In genomic region chr1:15568387-15569073, GRCh38 we compare ENCODE assay signal across 20 cellular contexts. TPM values are rescaled to one million over a fixed set of nuclear protein-coding genes. Genes with fewer than 3 reads are reported as not detected.
DNase-seq lines count a peak whose midpoint lies in the region; ATAC-seq, FAIRE-seq and TF ChIP-seq lines count a peak whose summit lies in the region.
"Had no signal": no experiment of that assay in that cellular context is flagged by ENCODE, and none has a peak within 500 bp of the region (broad histone marks: within the 10 kb centered on the region; RNA-seq: fewer than 3 reads in every experiment).

No MANE protein-coding gene starts in this region.

- H4K20me1 ChIP-seq in K562 (replicated peaks; ENCODE audit: control insufficient read depth, insufficient read depth, low read length), result no peaks in the 10 kb centered on the region
- H4K20me1 ChIP-seq: BLaER1 treated with 17β-estradiol and CSF1 and Interleukin-3, amounts not matched to agents 10 nM and 100 nM had no signal

- H3K27me3 ChIP-seq in CD4-positive, CD25-positive, alpha-beta regulatory T cell (ENCODE audit: control insufficient read depth, insufficient read depth, low read length), result no peaks in the 10 kb centered on the region
- H3K27me3 ChIP-seq in CD4-positive, alpha-beta memory T cell (ENCODE audit: insufficient read depth, low read length), result no peaks in the 10 kb centered on the region
- no peaks in the 10 kb centered on the region for H3K27me3 ChIP-seq in K562 (ENCODE audit: control insufficient read depth in 2 of 2, insufficient read depth in 2 of 2, low read length in 2 of 2)
- no peaks in the 10 kb centered on the region for H3K27me3 ChIP-seq in foreskin keratinocyte
- H3K27me3 ChIP-seq: BLaER1 treated with 17β-estradiol and CSF1 and Interleukin-3, amounts not matched to agents 10 nM and 100 nM; SJSA1 had no signal

- H3K9me3 Mint-ChIP-seq in CD4-positive, CD25-positive, alpha-beta regulatory T cell, result no peaks in the 10 kb centered on the region
- no peaks in the 10 kb centered on the region for H3K9me3 Mint-ChIP-seq in CD4-positive, alpha-beta memory T cell
- no peaks in the 10 kb centered on the region for H3K9me3 Mint-ChIP-seq in naive thymus-derived CD8-positive, alpha-beta T cell

- TF ChIP-seq POLR2A in K562 (conservative IDR thresholded peaks at IDR 0.05), result no peak

- TF ChIP-seq EP300 in K562 (IDR thresholded peaks at IDR 0.05; ENCODE audit: low read length), result no peak

- H3K4me1 ChIP-seq in CD4-positive, CD25-positive, alpha-beta regulatory T cell (ENCODE audit: control insufficient read depth, insufficient read depth, low read length, poor library complexity, severe bottlenecking), result no peaks in the 10 kb centered on the region
- H3K4me1 ChIP-seq in CD4-positive, alpha-beta memory T cell (ENCODE audit: insufficient read depth, low read length), result no peaks in the 10 kb centered on the region
- H3K4me1 ChIP-seq in K562 (replicated peaks in 1 of 2; ENCODE audit: control insufficient read depth in 2 of 2, insufficient read depth in 2 of 2, low read length in 2 of 2) (peaks cover 0 to 6% of the 10 kb centered on the region in 2 experiments; a peak in 1 of 5 replicates), foreskin keratinocyte (peaks cover 4% of the 10 kb centered on the region)
- H3K4me1 ChIP-seq: SJSA1 had no signal

- H3K4me1 Mint-ChIP-seq in CD4-positive, CD25-positive, alpha-beta regulatory T cell, result peaks cover 0 to 10% (median 4%) of the 10 kb centered on the region in 4 donors
- peaks cover 0 to 2% (median 0%) of the 10 kb centered on the region in 4 donors for H3K4me1 Mint-ChIP-seq in CD4-positive, alpha-beta memory T cell
- peaks cover 0 to 24% (median 1%) of the 10 kb centered on the region in 4 donors for H3K4me1 Mint-ChIP-seq in naive thymus-derived CD8-positive, alpha-beta T cell

- 83% methylated on average over 18 of the region's 18 CpGs for WGBS in K562 (ENCODE audit: insufficient coverage, low coverage, missing lambda C conversion rate)

- no peak overlapping the region for H3K4me3 ChIP-seq in CD4-positive, CD25-positive, alpha-beta regulatory T cell (ENCODE audit: low read depth, low read length)
- H3K4me3 ChIP-seq in CD4-positive, alpha-beta memory T cell (ENCODE audit: low read length in 2 of 2), result no peak overlapping the region
- no peak overlapping the region for H3K4me3 ChIP-seq in K562
- H3K4me3 ChIP-seq: BLaER1 treated with 17β-estradiol and CSF1 and Interleukin-3, amounts not matched to agents 10 nM and 100 nM; SJSA1 had no signal

- peaks cover 40% of the 10 kb centered on the region for H3K36me3 Mint-ChIP-seq in CD4-positive, CD25-positive, alpha-beta regulatory T cell
- peaks cover 43 to 73% of the 10 kb centered on the region in 2 donors for H3K36me3 Mint-ChIP-seq in CD4-positive, alpha-beta memory T cell
- peaks cover 4 to 85% (median 27%) of the 10 kb centered on the region in 3 donors for H3K36me3 Mint-ChIP-seq in naive thymus-derived CD8-positive, alpha-beta T cell

- no peaks in the 10 kb centered on the region for H3K79me2 ChIP-seq in K562 (ENCODE audit: control insufficient read depth, insufficient read depth, low read length)

- FAIRE-seq in K562 (lab: Jason Lieb, UNC), result no peak
- FAIRE-seq: H1, RCC 7860 had no signal

- TF ChIP-seq RAD21 in K562 (CRISPR knock-in tag; conservative IDR thresholded peaks at IDR 0.05 in 1 of 2, IDR thresholded peaks at IDR 0.05 in 1 of 2), result no peak

- H3K27me3 Mint-ChIP-seq in CD4-positive, CD25-positive, alpha-beta regulatory T cell, result no peaks in the 10 kb centered on the region
- H3K27me3 Mint-ChIP-seq in CD4-positive, alpha-beta memory T cell, result no peaks in the 10 kb centered on the region
- H3K27me3 Mint-ChIP-seq in naive thymus-derived CD8-positive, alpha-beta T cell, result no peaks in the 10 kb centered on the region

- no peak overlapping the region for H2AFZ ChIP-seq in K562 (ENCODE audit: low read depth, low read length)

- H3K9me1 ChIP-seq in K562 (ENCODE audit: control insufficient read depth, insufficient read depth, low read length), result no peaks in the 10 kb centered on the region

- no peak overlapping the region for H3K4me3 Mint-ChIP-seq in CD4-positive, CD25-positive, alpha-beta regulatory T cell
- no peak overlapping the region for H3K4me3 Mint-ChIP-seq in CD4-positive, alpha-beta memory T cell
- H3K4me3 Mint-ChIP-seq in naive thymus-derived CD8-positive, alpha-beta T cell, result no peak overlapping the region

- no peak overlapping the region for H3K27ac ChIP-seq in CD4-positive, CD25-positive, alpha-beta regulatory T cell (ENCODE audit: insufficient read depth, low read length, poor library complexity, severe bottlenecking)
- H3K27ac ChIP-seq in CD4-positive, alpha-beta memory T cell (ENCODE audit: low read depth, low read length), result no peak overlapping the region
- H3K27ac ChIP-seq in K562 (ENCODE audit: extremely low read depth, low read depth, low read length) (no peak overlapping the region), foreskin keratinocyte (no peak overlapping the region)
- H3K27ac ChIP-seq: SJSA1 had no signal

- intact Hi-C loops in CD4-positive, alpha-beta memory T cell (cut with micrococcal nuclease), result no loop called here
- intact Hi-C loops in K562 (cut with micrococcal nuclease), result no loop called here

- no peak overlapping the region for H3K4me2 ChIP-seq in K562 (ENCODE audit: insufficient read depth, low read length)

- POLR2A ChIA-PET in CD4-positive, alpha-beta memory T cell (lab: Charles Lee; ENCODE audit: partially characterized antibody), result no interaction called here
- POLR2A ChIA-PET in K562 (lab: Yijun Ruan, JAX), result interaction anchor here (1.1 kb wide), 2 partner anchors 12 to 14 kb away, joined by 3 read pairs; no protein-coding TSS in a partner anchor
- POLR2A ChIA-PET in naive thymus-derived CD8-positive, alpha-beta T cell (lab: Charles Lee), result interaction anchor here (0.6 kb wide), 2 partner anchors 17 to 40 kb away, joined by 3 to 4 read pairs; no protein-coding TSS in a partner anchor

- TF ChIP-seq CTCF in K562 (IDR thresholded peaks at IDR 0.05 in 2 of 3, conservative IDR thresholded peaks at IDR 0.05 in 1 of 3; ENCODE audit: insufficient read depth in 2 of 3, low read depth in 1 of 3, low read length in 3 of 3) (no peak), foreskin keratinocyte (conservative IDR thresholded peaks at IDR 0.05) (no peak)

- DNase-seq in CD4-positive, CD25-positive, alpha-beta regulatory T cell, result no peak
- DNase-seq in CD4-positive, alpha-beta memory T cell, result no peak
- DNase-seq in K562 (ENCODE audit: extremely low read depth in 1 of 4, low spot score in 3 of 4) (no peak), foreskin keratinocyte (no peak), epidermal melanocyte (ENCODE audit: insufficient read length, low spot score) (no peak), dedifferentiated amniotic fluid mesenchymal stem cell (ENCODE audit: extremely low spot score) (no peak)
- no peak for DNase-seq in naive thymus-derived CD8-positive, alpha-beta T cell
- DNase-seq: DMS79 treated with DMSO at 0.1 percent for 48 hours, Kasumi-1, NCI-H187, NCI-H446 treated with DMSO at 0.1 percent for 48 hours, NCI-H526 treated with DMSO at 0.1 percent for 48 hours, OCI-M1 had no signal

- in situ Hi-C loops in K562 (cut with MboI), result no loop called here

- H3K27ac Mint-ChIP-seq in CD4-positive, CD25-positive, alpha-beta regulatory T cell, result peak overlapping the region; percentile 4 to 82 (median 63)
- peak overlapping the region in 5 of 7 donors; percentile 13 to 90 (median 62) for H3K27ac Mint-ChIP-seq in CD4-positive, alpha-beta memory T cell
- peak overlapping the region in 6 of 10 donors; percentile 20 to 86 (median 45) for H3K27ac Mint-ChIP-seq in naive thymus-derived CD8-positive, alpha-beta T cell

- no peaks in the 10 kb centered on the region for H3K9me3 ChIP-seq in CD4-positive, CD25-positive, alpha-beta regulatory T cell (ENCODE audit: control insufficient read depth in 2 of 2, low read length in 2 of 2)
- H3K9me3 ChIP-seq in CD4-positive, alpha-beta memory T cell (ENCODE audit: control insufficient read depth in 1 of 2, low read length in 2 of 2), result no peaks in the 10 kb centered on the region
- H3K9me3 ChIP-seq in K562 (replicated peaks; ENCODE audit: control insufficient read depth, insufficient read depth, low read depth, low read length), result no peaks in the 10 kb centered on the region
- H3K9me3 ChIP-seq: BLaER1 treated with 17β-estradiol and CSF1 and Interleukin-3, amounts not matched to agents 10 nM and 100 nM; SJSA1 had no signal

- H3K36me3 ChIP-seq in CD4-positive, CD25-positive, alpha-beta regulatory T cell (ENCODE audit: control insufficient read depth, insufficient read depth, low read length), result peaks cover 71% of the 10 kb centered on the region
- peaks cover 47% of the 10 kb centered on the region for H3K36me3 ChIP-seq in CD4-positive, alpha-beta memory T cell (ENCODE audit: insufficient read depth, low read length)
- peaks cover 71% of the 10 kb centered on the region for H3K36me3 ChIP-seq in K562 (ENCODE audit: control insufficient read depth, insufficient read depth, low read length)

- CTCF ChIA-PET in CD4-positive, alpha-beta memory T cell (lab: Charles Lee; ENCODE audit: partially characterized antibody), result no interaction called here
- CTCF ChIA-PET in K562 (lab: Yijun Ruan, JAX; ENCODE audit: low intra/inter-chr PET ratio), result no interaction called here

- BruUV-seq in K562 (replicated peaks; lab: Mats Ljungman, UMichigan), result TSS peak; percentile 18

- no peak for ATAC-seq in CD4-positive, CD25-positive, alpha-beta regulatory T cell (ENCODE audit: low read depth in 2 of 2)
- no peak for ATAC-seq in K562
- no peak for ATAC-seq in naive thymus-derived CD8-positive, alpha-beta T cell
- ATAC-seq in foreskin keratinocyte, result no peak
- no peak for ATAC-seq in HG02973 (IDR thresholded peaks at IDR 0.05; ENCODE audit: unreplicated experiment)
- ATAC-seq: Right ventricle myocardium inferior had no signal

- H3K9ac ChIP-seq in K562 (ENCODE audit: insufficient read depth in 1 of 2, low read depth in 2 of 2, low read length in 2 of 2), result peak overlapping the region in 1 of 2 experiments; percentile 69; a peak in 1 of 4 replicates
- H3K9ac ChIP-seq: BLaER1 treated with 17β-estradiol and CSF1 and Interleukin-3, amounts not matched to agents 10 nM and 100 nM had no signal

RNA-seq across cellular contexts. Expression of gene AGMAT, which starts 16.3 kb away (rescaled TPM):
- total RNA-seq in CD4-positive, CD25-positive, alpha-beta regulatory T cell, result 8.9 TPM
- polyA plus RNA-seq in CD4-positive, CD25-positive, alpha-beta regulatory T cell, result 10 to 100 TPM in 3 of 4 donors, 1 to 10 TPM in 1; 9.1 to 12.7 (median 11.6) TPM
- 1 to 10 TPM; 3.3 to 3.6 TPM for total RNA-seq in CD4-positive, alpha-beta memory T cell
- 1 to 10 TPM; 6.1 to 7.1 TPM for polyA plus RNA-seq in CD4-positive, alpha-beta memory T cell
- not detected in 2 replicates for total RNA-seq in K562 (2011; cell fraction: chromatin; rRNA removed; ENCODE audit: low replicate concordance)
- not detected in 2 replicates for total RNA-seq in K562 (2011; cell fraction: nucleolus; rRNA removed)
- not detected in 2 replicates for total RNA-seq in K562 (2011; cell fraction: nucleoplasm; rRNA removed)
- not detected in 2 replicates for total RNA-seq in K562 (2014; rRNA removed)
- not detected in 2 replicates for total RNA-seq in K562 (2014; rRNA removed; fragmentation: Illumina TruSeq; extraction: Trizol)
- total RNA-seq in K562 (2015; rRNA removed; fragmentation: Illumina TruSeq; extraction: Trizol), result not detected in 2 replicates
- total RNA-seq in K562 (2021), result 0.07 TPM in 1 of 2 replicates, not detected in the other
- not detected in 2 replicates for polyA plus RNA-seq in K562 (2011; rRNA removed)
- polyA plus RNA-seq in K562 (2011; cell fraction: cytosol; rRNA removed), result not detected in 2 replicates
- not detected in 2 replicates for polyA plus RNA-seq in K562 (2011; cell fraction: nucleus; rRNA removed)
- polyA plus RNA-seq in K562 (2012), result 0.04 TPM in 1 of 2 replicates, not detected in the other
- polyA plus RNA-seq in K562 (2014; fragmentation: Illumina TruSeq; extraction: Trizol), result not detected in 2 replicates
- polyA plus RNA-seq in K562 (2014; fragmentation: Nextera tagmentation; extraction: Ambion mirVana), result not detected
- polyA plus RNA-seq in K562 (2014; rRNA removed), result not detected in 2 replicates
- not detected in 2 replicates for polyA minus RNA-seq in K562 (2011; rRNA and poly(A)+ RNA removed)
- polyA minus RNA-seq in K562 (2011; cell fraction: cytosol; rRNA and poly(A)+ RNA removed), result 0.29 and 0.64 TPM in 2 replicates
- polyA minus RNA-seq in K562 (2011; cell fraction: nucleus; rRNA and poly(A)+ RNA removed), result not detected in 2 replicates
- 10 to 100 TPM; 11.0 to 11.3 TPM for total RNA-seq in naive thymus-derived CD8-positive, alpha-beta T cell
- polyA plus RNA-seq in naive thymus-derived CD8-positive, alpha-beta T cell, result 10 to 100 TPM in 2 of 3 donors, 1 to 10 TPM in 1; 9.0 to 15.5 (median 14.4) TPM
- 1.1 TPM in 2 replicates for total RNA-seq in foreskin keratinocyte
- 0.78 and 0.85 TPM in 2 replicates for polyA plus RNA-seq in foreskin keratinocyte
- total RNA-seq: MCF 10A had no signal

RNA-seq across cellular contexts. Expression of gene DNAJC16, which starts 41.9 kb away (rescaled TPM):
- total RNA-seq in CD4-positive, CD25-positive, alpha-beta regulatory T cell, result 17.0 TPM
- 10 to 100 TPM in 1 of 4 donors, 1 to 10 TPM in 3; 6.5 to 12.4 (median 7.7) TPM for polyA plus RNA-seq in CD4-positive, CD25-positive, alpha-beta regulatory T cell
- total RNA-seq in CD4-positive, alpha-beta memory T cell, result 10 to 100 TPM; 29.6 to 31.0 TPM
- 1 to 10 TPM; 5.1 to 8.2 TPM for polyA plus RNA-seq in CD4-positive, alpha-beta memory T cell
- 65.3 and 80.0 TPM in 2 replicates for total RNA-seq in K562 (2011; cell fraction: chromatin; rRNA removed; ENCODE audit: low replicate concordance)
- total RNA-seq in K562 (2011; cell fraction: nucleolus; rRNA removed), result 37.4 and 46.5 TPM in 2 replicates
- 56.1 and 70.4 TPM in 2 replicates for total RNA-seq in K562 (2011; cell fraction: nucleoplasm; rRNA removed)
- total RNA-seq in K562 (2014; rRNA removed) (9.1 and 12.2 TPM in 2 replicates), K562 (2014; rRNA removed; fragmentation: Illumina TruSeq; extraction: Trizol) (16.2 and 18.7 TPM in 2 replicates), K562 (2015; rRNA removed; fragmentation: Illumina TruSeq; extraction: Trizol) (11.9 and 16.2 TPM in 2 replicates), K562 (2021) (15.6 and 16.8 TPM in 2 replicates), foreskin keratinocyte (10.8 and 13.2 TPM in 2 replicates)
- polyA plus RNA-seq in K562 (2011; rRNA removed) (16.7 and 22.8 TPM in 2 replicates), K562 (2014; fragmentation: Illumina TruSeq; extraction: Trizol) (11.0 and 12.8 TPM in 2 replicates), K562 (2014; fragmentation: Nextera tagmentation; extraction: Ambion mirVana) (1 to 10 TPM; 6.9 to 8.6 TPM), K562 (2014; rRNA removed) (8.8 and 11.3 TPM in 2 replicates), foreskin keratinocyte (2.6 and 2.8 TPM in 2 replicates)
- 6.9 and 11.3 TPM in 2 replicates for polyA plus RNA-seq in K562 (2011; cell fraction: cytosol; rRNA removed)
- polyA plus RNA-seq in K562 (2011; cell fraction: nucleus; rRNA removed), result 24.2 and 24.8 TPM in 2 replicates
- polyA plus RNA-seq in K562 (2012), result 6.9 and 7.2 TPM in 2 replicates
- polyA minus RNA-seq in K562 (2011; rRNA and poly(A)+ RNA removed), result 33.4 and 40.9 TPM in 2 replicates
- polyA minus RNA-seq in K562 (2011; cell fraction: cytosol; rRNA and poly(A)+ RNA removed), result 14.0 and 19.7 TPM in 2 replicates
- 8.9 and 20.7 TPM in 2 replicates for polyA minus RNA-seq in K562 (2011; cell fraction: nucleus; rRNA and poly(A)+ RNA removed)
- total RNA-seq in naive thymus-derived CD8-positive, alpha-beta T cell, result 10 to 100 TPM; 24.8 to 30.0 TPM
- 1 to 10 TPM; 5.0 to 9.7 (median 7.1) TPM for polyA plus RNA-seq in naive thymus-derived CD8-positive, alpha-beta T cell

RNA-seq across cellular contexts. Expression of gene CASP9, which starts 44.5 kb away (rescaled TPM):
- total RNA-seq in CD4-positive, CD25-positive, alpha-beta regulatory T cell, result 7.8 TPM
- 10 to 100 TPM in 2 of 4 donors, 1 to 10 TPM in 2; 5.8 to 11.7 (median 8.3) TPM for polyA plus RNA-seq in CD4-positive, CD25-positive, alpha-beta regulatory T cell
- 10 to 100 TPM; 11.3 to 11.7 TPM for total RNA-seq in CD4-positive, alpha-beta memory T cell
- polyA plus RNA-seq in CD4-positive, alpha-beta memory T cell, result 1 to 10 TPM; 8.3 to 8.6 TPM
- total RNA-seq in K562 (2011; cell fraction: chromatin; rRNA removed; ENCODE audit: low replicate concordance), result 39.0 and 62.3 TPM in 2 replicates
- total RNA-seq in K562 (2011; cell fraction: nucleolus; rRNA removed), result 32.2 and 37.4 TPM in 2 replicates
- total RNA-seq in K562 (2011; cell fraction: nucleoplasm; rRNA removed), result 33.4 and 38.2 TPM in 2 replicates
- total RNA-seq in K562 (2014; rRNA removed) (30.7 and 35.7 TPM in 2 replicates), K562 (2014; rRNA removed; fragmentation: Illumina TruSeq; extraction: Trizol) (23.5 and 25.4 TPM in 2 replicates), K562 (2015; rRNA removed; fragmentation: Illumina TruSeq; extraction: Trizol) (25.2 and 25.5 TPM in 2 replicates), K562 (2021) (30.5 and 31.7 TPM in 2 replicates), foreskin keratinocyte (2.4 and 3.9 TPM in 2 replicates)
- polyA plus RNA-seq in K562 (2011; rRNA removed) (54.1 and 66.1 TPM in 2 replicates), K562 (2014; fragmentation: Illumina TruSeq; extraction: Trizol) (37.4 and 38.9 TPM in 2 replicates), K562 (2014; fragmentation: Nextera tagmentation; extraction: Ambion mirVana) (10 to 100 TPM; 10.8 to 13.9 TPM), K562 (2014; rRNA removed) (30.9 and 39.1 TPM in 2 replicates), foreskin keratinocyte (3.0 and 3.7 TPM in 2 replicates)
- 80.5 and 83.5 TPM in 2 replicates for polyA plus RNA-seq in K562 (2011; cell fraction: cytosol; rRNA removed)
- polyA plus RNA-seq in K562 (2011; cell fraction: nucleus; rRNA removed), result 61.4 and 80.3 TPM in 2 replicates
- polyA plus RNA-seq in K562 (2012), result 24.6 and 39.3 TPM in 2 replicates
- 38.5 and 40.2 TPM in 2 replicates for polyA minus RNA-seq in K562 (2011; rRNA and poly(A)+ RNA removed)
- 25.8 and 31.2 TPM in 2 replicates for polyA minus RNA-seq in K562 (2011; cell fraction: cytosol; rRNA and poly(A)+ RNA removed)
- polyA minus RNA-seq in K562 (2011; cell fraction: nucleus; rRNA and poly(A)+ RNA removed), result 15.8 and 29.1 TPM in 2 replicates
- 10 to 100 TPM; 13.4 to 15.9 TPM for total RNA-seq in naive thymus-derived CD8-positive, alpha-beta T cell
- 1 to 10 TPM; 8.0 to 8.6 (median 8.4) TPM for polyA plus RNA-seq in naive thymus-derived CD8-positive, alpha-beta T cell

RNA-seq across cellular contexts. Expression of gene DDI2, which starts 48.7 kb away (rescaled TPM):
- total RNA-seq in CD4-positive, CD25-positive, alpha-beta regulatory T cell, result 61.2 TPM
- polyA plus RNA-seq in CD4-positive, CD25-positive, alpha-beta regulatory T cell, result 1 to 10 TPM; 3.2 to 7.7 (median 5.5) TPM
- total RNA-seq in CD4-positive, alpha-beta memory T cell, result 10 to 100 TPM; 46.2 to 47.6 TPM
- 1 to 10 TPM; 1.0 to 5.2 TPM for polyA plus RNA-seq in CD4-positive, alpha-beta memory T cell
- total RNA-seq in K562 (2011; cell fraction: chromatin; rRNA removed; ENCODE audit: low replicate concordance), result 185 and 291 TPM in 2 replicates
- 109 and 114 TPM in 2 replicates for total RNA-seq in K562 (2011; cell fraction: nucleolus; rRNA removed)
- total RNA-seq in K562 (2011; cell fraction: nucleoplasm; rRNA removed), result 211 and 265 TPM in 2 replicates
- 21.2 and 31.5 TPM in 2 replicates for total RNA-seq in K562 (2014; rRNA removed)
- total RNA-seq in K562 (2014; rRNA removed; fragmentation: Illumina TruSeq; extraction: Trizol), result 29.3 and 31.8 TPM in 2 replicates
- total RNA-seq in K562 (2015; rRNA removed; fragmentation: Illumina TruSeq; extraction: Trizol), result 23.6 and 23.9 TPM in 2 replicates
- total RNA-seq in K562 (2021), result 48.4 and 50.1 TPM in 2 replicates
- 14.5 and 16.3 TPM in 2 replicates for polyA plus RNA-seq in K562 (2011; rRNA removed)
- 8.1 and 10.8 TPM in 2 replicates for polyA plus RNA-seq in K562 (2011; cell fraction: cytosol; rRNA removed)
- 31.8 and 38.6 TPM in 2 replicates for polyA plus RNA-seq in K562 (2011; cell fraction: nucleus; rRNA removed)
- polyA plus RNA-seq in K562 (2012), result 11.9 and 18.2 TPM in 2 replicates
- polyA plus RNA-seq in K562 (2014; fragmentation: Illumina TruSeq; extraction: Trizol), result 27.4 and 32.0 TPM in 2 replicates
- 1 to 10 TPM; 6.5 to 7.3 TPM for polyA plus RNA-seq in K562 (2014; fragmentation: Nextera tagmentation; extraction: Ambion mirVana)
- 17.1 and 19.1 TPM in 2 replicates for polyA plus RNA-seq in K562 (2014; rRNA removed)
- polyA minus RNA-seq in K562 (2011; rRNA and poly(A)+ RNA removed), result 65.5 and 71.7 TPM in 2 replicates
- polyA minus RNA-seq in K562 (2011; cell fraction: cytosol; rRNA and poly(A)+ RNA removed), result 19.4 and 25.7 TPM in 2 replicates
- 76.7 and 116 TPM in 2 replicates for polyA minus RNA-seq in K562 (2011; cell fraction: nucleus; rRNA and poly(A)+ RNA removed)
- 10 to 100 TPM; 40.7 to 47.1 TPM for total RNA-seq in naive thymus-derived CD8-positive, alpha-beta T cell
- 1 to 10 TPM; 4.5 to 6.1 (median 5.0) TPM for polyA plus RNA-seq in naive thymus-derived CD8-positive, alpha-beta T cell
- total RNA-seq in foreskin keratinocyte, result 14.4 and 15.3 TPM in 2 replicates
- polyA plus RNA-seq in foreskin keratinocyte, result 2.6 and 2.9 TPM in 2 replicates
